Comparison of ENCODE assay signal across 1 cellular context in genomic region chr4:91502365-91502764, GRCh38.
TF ChIP-seq lines count a peak whose summit lies in the region.

No MANE protein-coding gene starts in this region.

TF ChIP-seq in Ishikawa, 13 proteins besides CTCF, POLR2A, EP300 and RAD21 (continued from another document):
- no peak for TF ChIP-seq REST (IDR thresholded peaks at IDR 0.05; ENCODE audit: low read depth)
- no peak for TF ChIP-seq NFIC (IDR thresholded peaks at IDR 0.05)
- no peak for TF ChIP-seq FOXM1 (IDR thresholded peaks at IDR 0.05; ENCODE audit: borderline replicate concordance, low read depth)
- no peak for TF ChIP-seq MAX (IDR thresholded peaks at IDR 0.05)
- TF ChIP-seq YY1 (IDR thresholded peaks at IDR 0.05; ENCODE audit: low read depth): no peak
- no peak for TF ChIP-seq CEBPB (IDR thresholded peaks at IDR 0.05)
- TF ChIP-seq TEAD4 (IDR thresholded peaks at IDR 0.05): no peak
TF ChIP-seq in Ishikawa: peak in this region for 0.
